ENCODE assay signal across 9 cellular contexts in genomic region chr7:102396710-102397019, GRCh38. TPM values are rescaled to one million over a fixed set of nuclear protein-coding genes. Genes with fewer than 3 reads are reported as not detected.
DNase-seq lines count a peak whose midpoint lies in the region; ATAC-seq, FAIRE-seq and TF ChIP-seq lines count a peak whose summit lies in the region.
"Had no signal": no experiment of that assay in that cellular context is flagged by ENCODE, and none has a peak within 500 bp of the region (broad histone marks: within the 10 kb centered on the region; RNA-seq: fewer than 3 reads in every experiment).

No MANE protein-coding gene starts in this region.

- peak overlapping the region; percentile 98 for H3K4me2 ChIP-seq in BLaER1

- H3K4me3 Mint-ChIP-seq in naive thymus-derived CD4-positive, alpha-beta T cell: peak overlapping the region; percentile 89 to 98 (median 96)

- peaks cover 30% of the 10 kb centered on the region for H4K20me1 ChIP-seq in BLaER1

- DNase-seq in LNCaP clone FGC (ENCODE audit: low read depth) (no peak), dorsolateral prefrontal cortex (no peak), RCC 7860 (ENCODE audit: low spot score) (no peak), amygdala (lab: John Stamatoyannopoulos, UW) (no peak), CD1c-positive myeloid dendritic cell (ENCODE audit: extremely low spot score) (no peak)
- no peak for DNase-seq in naive thymus-derived CD4-positive, alpha-beta T cell

- CTCF ChIA-PET in naive thymus-derived CD4-positive, alpha-beta T cell (lab: Charles Lee): interaction anchor here (0.8 to 2.3 kb wide), 3 partner anchors 13 to 70 kb away, joined by 4 to 5 read pairs (median 4); no protein-coding TSS in a partner anchor

- H3K27me3 ChIP-seq in BLaER1 (no peaks in the 10 kb centered on the region), dorsolateral prefrontal cortex (no peaks in the 10 kb centered on the region)
- no peaks in the 10 kb centered on the region for H3K27me3 ChIP-seq in naive thymus-derived CD4-positive, alpha-beta T cell (ENCODE audit: control insufficient read depth in 2 of 2, insufficient read depth in 2 of 2, low read length in 2 of 2)

- peaks cover 24% of the 10 kb centered on the region for H3K4me1 ChIP-seq in BLaER1
- peaks cover 9 to 15% of the 10 kb centered on the region in 2 donors for H3K4me1 ChIP-seq in naive thymus-derived CD4-positive, alpha-beta T cell (ENCODE audit: control insufficient read depth in 2 of 2, insufficient read depth in 2 of 2, low read length in 2 of 2)

- H3K27ac Mint-ChIP-seq in naive thymus-derived CD4-positive, alpha-beta T cell: peak overlapping the region; percentile 87 to 99 (median 98)

- no peak for TF ChIP-seq CTCF in LNCaP clone FGC (IDR thresholded peaks at IDR 0.05; ENCODE audit: control insufficient read depth, extremely low read depth, insufficient read depth)
- TF ChIP-seq CTCF in dorsolateral prefrontal cortex (IDR thresholded peaks at IDR 0.05 in 54 of 56, conservative IDR thresholded peaks at IDR 0.05 in 2 of 56; ENCODE audit: low read depth in 1 of 56, partially characterized antibody in 56 of 56): no peak

- H3K36me3 ChIP-seq in BLaER1: peaks cover 68% of the 10 kb centered on the region
- peaks cover 0 to 33% (median 4%) of the 10 kb centered on the region in 3 experiments for H3K36me3 ChIP-seq in naive thymus-derived CD4-positive, alpha-beta T cell (ENCODE audit: control insufficient read depth in 2 of 3, insufficient read depth in 3 of 3, low read length in 3 of 3)

- H3K36me3 Mint-ChIP-seq in naive thymus-derived CD4-positive, alpha-beta T cell: peaks cover 0 to 15% (median 10%) of the 10 kb centered on the region in 5 donors

- H3K27ac ChIP-seq in BLaER1 (peak overlapping the region; percentile 84), dorsolateral prefrontal cortex (peak overlapping the region in 58 of 59 donors; percentile 56 to 96 (median 90))
- peak overlapping the region; percentile 86 for H3K27ac ChIP-seq in naive thymus-derived CD4-positive, alpha-beta T cell (ENCODE audit: low read depth, low read length)

- no peak for ATAC-seq in naive thymus-derived CD4-positive, alpha-beta T cell
- no peak for ATAC-seq in GM19351 (IDR thresholded peaks at IDR 0.05; ENCODE audit: unreplicated experiment)

- POLR2A ChIA-PET in naive thymus-derived CD4-positive, alpha-beta T cell (lab: Charles Lee): interaction anchor here (0.6 to 2.5 kb wide), 14 partner anchors 8 to 114 kb away, joined by 3 to 17 read pairs (median 5); partner anchors contain the start of genes ALKBH4 and LRWD1

- H3K9ac ChIP-seq in BLaER1: peak overlapping the region; percentile 95

- intact Hi-C loops in dorsolateral prefrontal cortex (cut with DNase I): loop anchor here (2.0 to 5.0 kb wide), 3 partner anchors 34 to 68 kb away; partner anchors contain the start of genes ALKBH4 (in 2 of the 2) and LRWD1 (in 2 of the 2)
- intact Hi-C loops in naive thymus-derived CD4-positive, alpha-beta T cell (cut with micrococcal nuclease): loop anchor here (1.0 to 5.0 kb wide), 11 partner anchors 8 to 679 kb away; partner anchors contain the start of genes ALKBH4 (in 2 of the 2), LRWD1 (in 2 of the 2), ARMC10 (in 1 of the 2) and ORAI2 (in 1 of the 2)

- no peak for FAIRE-seq in RCC 7860 (lab: Jason Lieb, UNC)

- no peaks in the 10 kb centered on the region for H3K9me3 ChIP-seq in BLaER1
- no peaks in the 10 kb centered on the region for H3K9me3 ChIP-seq in naive thymus-derived CD4-positive, alpha-beta T cell (ENCODE audit: control insufficient read depth in 2 of 3, low read length in 3 of 3)

- no peaks in the 10 kb centered on the region for H3K27me3 Mint-ChIP-seq in naive thymus-derived CD4-positive, alpha-beta T cell

- peaks cover 0 to 2% (median 0%) of the 10 kb centered on the region in 11 donors for H3K9me3 Mint-ChIP-seq in naive thymus-derived CD4-positive, alpha-beta T cell

- peak overlapping the region; percentile 94 for H3K4me3 ChIP-seq in BLaER1
- H3K4me3 ChIP-seq in LNCaP clone FGC (ENCODE audit: low read depth, low read length): peak overlapping the region; percentile 100
- H3K4me3 ChIP-seq in dorsolateral prefrontal cortex: peak overlapping the region; percentile 57 to 100 (median 93)
- H3K4me3 ChIP-seq in naive thymus-derived CD4-positive, alpha-beta T cell (ENCODE audit: low read length): peak overlapping the region; percentile 92

- H3K4me1 Mint-ChIP-seq in naive thymus-derived CD4-positive, alpha-beta T cell: peaks cover 12 to 35% (median 22%) of the 10 kb centered on the region in 7 donors

RNA-seq across cellular contexts. Expression of gene PRKRIP1, which starts 0.5 kb away (rescaled TPM):
- 10 to 100 TPM; 18.7 to 51.2 (median 29.6) TPM for total RNA-seq in dorsolateral prefrontal cortex
- 10 to 100 TPM; 36.4 to 58.4 (median 47.0) TPM for total RNA-seq in naive thymus-derived CD4-positive, alpha-beta T cell
- 10 to 100 TPM; 15.7 to 33.2 TPM for polyA plus RNA-seq in naive thymus-derived CD4-positive, alpha-beta T cell

RNA-seq across cellular contexts. Expression of gene ORAI2, which starts 36.7 kb away (rescaled TPM):
- 10 to 100 TPM; 18.2 to 90.7 (median 42.4) TPM for total RNA-seq in dorsolateral prefrontal cortex
- 10 to 100 TPM; 19.9 to 72.6 (median 26.2) TPM for total RNA-seq in naive thymus-derived CD4-positive, alpha-beta T cell
- 10 to 100 TPM; 29.5 to 33.5 TPM for polyA plus RNA-seq in naive thymus-derived CD4-positive, alpha-beta T cell

RNA-seq across cellular contexts. Expression of gene SPDYE6, which starts 40.4 kb away (rescaled TPM):
- total RNA-seq in dorsolateral prefrontal cortex: under 1 TPM in 3 of 120 experiments, not detected in 117; 0.39 to 0.55 (median 0.45) TPM
- total RNA-seq in naive thymus-derived CD4-positive, alpha-beta T cell: under 1 TPM in 1 of 5 experiments, not detected in 4; 0.51 TPM
- under 1 TPM; 0.14 to 0.25 TPM for polyA plus RNA-seq in naive thymus-derived CD4-positive, alpha-beta T cell
- total RNA-seq: myocyte had no signal
